ENCODE assay signal across 31 cellular contexts in the genomic region with DNA sequence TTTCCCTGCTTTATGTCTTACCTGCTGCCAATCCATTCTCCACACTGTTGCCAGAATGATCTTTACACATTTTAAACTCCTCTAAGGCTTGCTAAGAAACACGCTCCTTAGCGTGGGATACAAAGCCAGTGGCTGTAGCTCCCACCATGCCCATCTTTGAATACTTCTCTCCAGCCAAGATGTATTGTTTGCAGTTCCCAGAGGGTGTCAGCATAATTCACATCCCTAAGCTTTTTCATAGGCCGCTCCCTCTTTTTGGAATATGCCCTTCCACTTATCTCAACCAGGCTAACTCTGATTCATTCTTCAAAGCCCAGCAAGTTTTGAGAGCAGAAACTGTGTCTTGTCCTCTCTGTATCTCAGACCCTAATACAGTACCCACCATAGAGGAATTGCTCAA. TPM values are rescaled to one million over a fixed set of nuclear protein-coding genes. Genes with fewer than 3 reads are reported as not detected.
"Had no signal": no experiment of that assay in that cellular context is flagged by ENCODE, and none has a peak within 500 bp of the region (broad histone marks: within the 10 kb centered on the region; RNA-seq: fewer than 3 reads in every experiment).

No MANE protein-coding gene starts in this region.

- H3K36me3 ChIP-seq: left lung, lower lobe of right lung, right atrium auricular region, right lobe of liver, stomach, thyroid gland, transverse colon, upper lobe of left lung, vagina had no signal

- DNase-seq: left colon; left lung; lower lobe of right lung; mammary epithelial cell; mesenchymal stem cell; naive thymus-derived CD8-positive, alpha-beta T cell; nucleus accumbens; right lobe of liver; stimulated activated CD4-positive, alpha-beta T cell treated with anti-CD3 and anti-CD28 coated beads, Interleukin-1b, Interleukin-23, amount 100 ng/mL, for 48 hours; stimulated activated CD4-positive, alpha-beta T cell treated with anti-CD3 and anti-CD28 coated beads, Interleukin-4, amount 100 ng/mL, for 1 hour; stimulated activated naive B cell treated with anti-CD40 and anti-IgM and Interleukin-4, amounts not matched to agents 10 μg/mL and 1 μg/mL and 100 μg/mL, for 72 hours; stimulated activated naive CD8-positive, alpha-beta T cell treated with anti-CD3 and anti-CD28 coated beads, Interleukin-15, Interleukin-2, amounts not matched to agents 100 U/mL and 50 U/mL, for 24 hours; stomach; testis; thyroid gland; transverse colon; upper lobe of left lung had no signal

- H2AFZ ChIP-seq: parathyroid adenoma had no signal

- H3K9ac ChIP-seq: parathyroid adenoma had no signal

- H3K27me3 ChIP-seq: left lung, right atrium auricular region, right lobe of liver, testis, thyroid gland, upper lobe of left lung, vagina had no signal

- ATAC-seq: left colon; left lung; lower lobe of right lung; naive thymus-derived CD8-positive, alpha-beta T cell; right lobe of liver; stimulated activated naive B cell treated with anti-CD40 and anti-IgM and Interleukin-4, amounts not matched to agents 10 μg/mL and 1 μg/mL and 100 μg/mL, for 72 hours; stimulated activated naive CD8-positive, alpha-beta T cell treated with anti-CD3 and anti-CD28 coated beads, Interleukin-15, Interleukin-2, amounts not matched to agents 100 U/mL and 50 U/mL, for 24 hours had no signal

- H3K4me3 ChIP-seq: left lung, lower lobe of right lung, right atrium auricular region, right lobe of liver, smooth muscle cell, stomach, testis, thyroid gland, transverse colon, upper lobe of left lung, vagina had no signal

- H3K27ac ChIP-seq: left lung, lower lobe of right lung, parathyroid adenoma, right atrium auricular region, right lobe of liver, stomach, testis, thyroid gland, transverse colon, upper lobe of left lung, vagina had no signal

- H3K9me3 ChIP-seq: left lung, lower lobe of right lung, right atrium auricular region, right lobe of liver, stomach, testis, thyroid gland, transverse colon, upper lobe of left lung, vagina had no signal

- H3K4me2 ChIP-seq: smooth muscle cell had no signal

- H3K79me2 ChIP-seq: parathyroid adenoma had no signal

- H3K4me1 ChIP-seq: left lung, lower lobe of right lung, parathyroid adenoma, right atrium auricular region, right lobe of liver, stomach, testis, thyroid gland, transverse colon, upper lobe of left lung, vagina had no signal

RNA-seq across cellular contexts. Expression of gene UPK2, which starts 8.1 kb away (rescaled TPM):
- total RNA-seq: kidney, left colon, left lung, liver, lower lobe of right lung, mucosa of gallbladder, neural crest cell, pulmonary artery endothelial cell, right atrium auricular region, right lobe of liver, skeletal muscle tissue, smooth muscle cell, stomach, thyroid gland, transverse colon, upper lobe of left lung, vagina had no signal
- polyA plus RNA-seq: liver had no signal

RNA-seq across cellular contexts. Expression of gene FOXR1, which starts 23.6 kb away (rescaled TPM):
- total RNA-seq: kidney; left colon; left lung; liver; lower lobe of right lung; mammary epithelial cell; mucosa of gallbladder; naive thymus-derived CD8-positive, alpha-beta T cell; neural crest cell; osteocyte; progenitor cell of endocrine pancreas; pulmonary artery endothelial cell; renal cortical epithelial cell; right atrium auricular region; right lobe of liver; skeletal muscle tissue; smooth muscle cell; stomach; thyroid gland; transverse colon; upper lobe of left lung; urinary bladder; vagina had no signal
- polyA plus RNA-seq: liver; mammary epithelial cell; naive thymus-derived CD8-positive, alpha-beta T cell; smooth muscle cell; stomach; urinary bladder had no signal
